1 cellular context compared by ENCODE assay signal in genomic region chr11:118230088-118230487, GRCh38.
TF ChIP-seq lines count a peak whose summit lies in the region.

No MANE protein-coding gene starts in this region.

TF ChIP-seq in K562, 482 proteins besides CTCF, POLR2A, EP300 and RAD21:
- TF ChIP-seq BDP1 (IDR thresholded peaks at IDR 0.05; ENCODE audit: insufficient read depth, insufficient read length) = no peak
- TF ChIP-seq ADNP (tag; IDR thresholded peaks at IDR 0.05) = 0 out of 2 replicates have a peak, but pooled peaks have one; percentile 29
- TF ChIP-seq ESRRA (IDR thresholded peaks at IDR 0.05; ENCODE audit: borderline replicate concordance, low read depth) = 0 out of 2 replicates have a peak, but pooled peaks have one; percentile 11
- peak; percentile 97 for TF ChIP-seq RBM25 (IDR thresholded peaks at IDR 0.05; ENCODE audit: low read depth, low read length, severe bottlenecking)
- no peak for TF ChIP-seq GTF2A2 (tag; IDR thresholded peaks at IDR 0.05)
- peak; percentile 73 for TF ChIP-seq BCOR (IDR thresholded peaks at IDR 0.05)
- peak in 1 of 2 experiments; percentile 35; a peak in 1 of 4 replicates for TF ChIP-seq KDM1A (IDR thresholded peaks at IDR 0.05)
- TF ChIP-seq CGGBP1 (CRISPR knock-in tag; IDR thresholded peaks at IDR 0.05) = no peak
